ENCODE assay signal across 8 cellular contexts in genomic region chr16:3717235-3718018, GRCh38. TPM values are rescaled to one million over a fixed set of nuclear protein-coding genes. Genes with fewer than 3 reads are reported as not detected.
A peak's percentile ranks its signal among the peaks of the same experiment; 100 is the strongest.
DNase-seq lines count a peak whose midpoint lies in the region; ATAC-seq and TF ChIP-seq lines count a peak whose summit lies in the region.

Gene TRAP1, minus strand, starts transcription at chr16:3717524. Its CDS starts 16 bp downstream, at chr16:3717508.

- TF ChIP-seq CTCF in AG04449 (IDR thresholded peaks at IDR 0.05; ENCODE audit: insufficient read depth, low read length, missing control alignments), result no peak
- TF ChIP-seq CTCF in choroid plexus epithelial cell (conservative IDR thresholded peaks at IDR 0.05; ENCODE audit: low read depth, low read length), result no peak

- POLR2A ChIA-PET in AG04449 (lab: Yijun Ruan, JAX), result interaction anchor here (0.7 to 0.9 kb wide), 4 partner anchors 15 to 154 kb away, joined by 3 to 4 read pairs (median 3); no protein-coding TSS in a partner anchor
- POLR2A ChIA-PET in activated CD4-positive, alpha-beta T cell treated with anti-CD3 and anti-CD28 coated beads for 36 hours (lab: Charles Lee), result interaction anchor here (0.6 kb wide), 1 partner anchor 909 kb away, joined by 3 read pairs; no protein-coding TSS in a partner anchor

- H3K27ac Mint-ChIP-seq in activated CD4-positive, alpha-beta T cell treated with anti-CD3 and anti-CD28 coated beads for 36 hours, result peak within 1 kb of the TSS; percentile 92

- peaks cover 44% of the 10 kb centered on the region for H3K4me1 Mint-ChIP-seq in activated CD4-positive, alpha-beta T cell treated with anti-CD3 and anti-CD28 coated beads for 36 hours

- intact Hi-C loops in activated CD4-positive, alpha-beta T cell treated with anti-CD3 and anti-CD28 coated beads for 36 hours (cut with DNase I, micrococcal nuclease), result loop anchor here (1.0 to 10.0 kb wide), 10 partner anchors 106 to 899 kb away; partner anchors contain the start of genes ADCY9 (in 1 of the 2), CORO7 (in 1 of the 2), CREBBP (in 1 of the 2) and DNAJA3 (in 1 of the 2)

- H3K27me3 Mint-ChIP-seq in activated CD4-positive, alpha-beta T cell treated with anti-CD3 and anti-CD28 coated beads for 36 hours, result no peaks in the 10 kb centered on the region

- H3K9me3 Mint-ChIP-seq in activated CD4-positive, alpha-beta T cell treated with anti-CD3 and anti-CD28 coated beads for 36 hours (ENCODE audit: low read depth), result no peaks in the 10 kb centered on the region

- ATAC-seq in GM18868 (IDR thresholded peaks at IDR 0.05; ENCODE audit: unreplicated experiment) (peak; percentile 90), HG03108 (IDR thresholded peaks at IDR 0.05; ENCODE audit: unreplicated experiment) (peak; percentile 90)
- ATAC-seq in activated CD4-positive, alpha-beta T cell treated with anti-CD3 and anti-CD28 coated beads for 36 hours, result peak; percentile 95

- peak within 1 kb of the TSS; percentile 94 for H3K4me3 ChIP-seq in AG04449 (ENCODE audit: low read depth, low read length)
- peak within 1 kb of the TSS; percentile 95 for H3K4me3 ChIP-seq in choroid plexus epithelial cell (ENCODE audit: low read depth, low read length)

- H3K36me3 Mint-ChIP-seq in activated CD4-positive, alpha-beta T cell treated with anti-CD3 and anti-CD28 coated beads for 36 hours (ENCODE audit: low read depth), result peaks cover 30% of the 10 kb centered on the region

- DNase-seq in AG04449 (ENCODE audit: low read depth, low spot score) (no peak), NCI-H446 (lab: John Stamatoyannopoulos, UW) (peak; percentile 56 to 90), choroid plexus epithelial cell (ENCODE audit: low read depth) (peak; percentile 84), kidney tubule cell (ENCODE audit: low spot score) (peak; percentile 86)
- peak; percentile 95 for DNase-seq in activated CD4-positive, alpha-beta T cell treated with anti-CD3 and anti-CD28 coated beads for 36 hours
- DNase-seq in stimulated activated CD4-positive, alpha-beta T cell treated with anti-CD3 and anti-CD28 coated beads, Interleukin-15, amount 100 ng/mL, for 48 hours (ENCODE audit: low read depth in 2 of 2), result peak; percentile 87 to 89

- peak within 1 kb of the TSS; percentile 89 for H3K4me3 Mint-ChIP-seq in activated CD4-positive, alpha-beta T cell treated with anti-CD3 and anti-CD28 coated beads for 36 hours

- CTCF ChIA-PET in AG04449 (lab: Yijun Ruan, JAX), result interaction anchor here (0.8 to 1.9 kb wide), 3 partner anchors 16 to 142 kb away, joined by 3 to 10 read pairs (median 4); no protein-coding TSS in a partner anchor
- CTCF ChIA-PET in activated CD4-positive, alpha-beta T cell treated with anti-CD3 and anti-CD28 coated beads for 36 hours (lab: Charles Lee), result interaction anchor here (0.7 kb wide), 2 partner anchors 21 to 713 kb away, joined by 3 read pairs; no protein-coding TSS in a partner anchor

RNA-seq across cellular contexts. Expression of gene TRAP1, which starts in this region (rescaled TPM):
- total RNA-seq in activated CD4-positive, alpha-beta T cell treated with anti-CD3 and anti-CD28 coated beads for 36 hours, result 100 to 1,000 TPM; 306 to 360 TPM
